ENCODE assay signal across 1 cellular context in the genomic region with DNA sequence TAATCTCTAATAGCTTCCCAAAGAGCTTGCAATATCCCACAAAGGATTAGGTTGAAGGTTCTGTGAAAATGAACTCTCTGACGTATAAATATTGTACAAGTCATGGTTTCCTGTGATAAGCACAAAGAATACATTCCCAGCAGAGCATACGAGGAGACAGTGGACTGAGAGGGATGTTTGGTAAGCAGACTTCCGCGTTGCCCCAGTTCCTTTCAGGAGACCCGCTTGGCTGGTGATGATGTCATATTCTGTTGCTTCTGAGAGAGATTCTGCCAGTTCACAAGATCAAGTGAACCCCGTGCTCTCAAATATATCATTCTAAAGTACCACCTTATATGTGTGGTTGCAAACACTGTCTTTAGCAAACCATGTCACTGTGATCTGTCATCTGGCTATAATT.
TF ChIP-seq lines count a peak whose summit lies in the region.

No MANE protein-coding gene starts in this region.

TF ChIP-seq in IMR-90, 13 proteins besides CTCF, POLR2A, EP300 and RAD21 (continued from another document):
- TF ChIP-seq, protein P1, sequence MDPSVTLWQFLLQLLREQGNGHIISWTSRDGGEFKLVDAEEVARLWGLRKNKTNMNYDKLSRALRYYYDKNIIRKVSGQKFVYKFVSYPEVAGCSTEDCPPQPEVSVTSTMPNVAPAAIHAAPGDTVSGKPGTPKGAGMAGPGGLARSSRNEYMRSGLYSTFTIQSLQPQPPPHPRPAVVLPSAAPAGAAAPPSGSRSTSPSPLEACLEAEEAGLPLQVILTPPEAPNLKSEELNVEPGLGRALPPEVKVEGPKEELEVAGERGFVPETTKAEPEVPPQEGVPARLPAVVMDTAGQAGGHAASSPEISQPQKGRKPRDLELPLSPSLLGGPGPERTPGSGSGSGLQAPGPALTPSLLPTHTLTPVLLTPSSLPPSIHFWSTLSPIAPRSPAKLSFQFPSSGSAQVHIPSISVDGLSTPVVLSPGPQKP (IDR thresholded peaks at IDR 0.05; ENCODE audit: borderline replicate concordance, low read depth, low read length): no peak
- TF ChIP-seq, protein P2, sequence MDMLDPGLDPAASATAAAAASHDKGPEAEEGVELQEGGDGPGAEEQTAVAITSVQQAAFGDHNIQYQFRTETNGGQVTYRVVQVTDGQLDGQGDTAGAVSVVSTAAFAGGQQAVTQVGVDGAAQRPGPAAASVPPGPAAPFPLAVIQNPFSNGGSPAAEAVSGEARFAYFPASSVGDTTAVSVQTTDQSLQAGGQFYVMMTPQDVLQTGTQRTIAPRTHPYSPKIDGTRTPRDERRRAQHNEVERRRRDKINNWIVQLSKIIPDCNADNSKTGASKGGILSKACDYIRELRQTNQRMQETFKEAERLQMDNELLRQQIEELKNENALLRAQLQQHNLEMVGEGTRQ (IDR thresholded peaks at IDR 0.05; ENCODE audit: low read depth, low read length): no peak
- no peak for TF ChIP-seq RFX5 (IDR thresholded peaks at IDR 0.05; ENCODE audit: low read depth, low read length)
- no peak for TF ChIP-seq CEBPB (IDR thresholded peaks at IDR 0.05; ENCODE audit: low read depth, low read length)
- TF ChIP-seq SMC3 (IDR thresholded peaks at IDR 0.05; ENCODE audit: low read depth, low read length): no peak
- TF ChIP-seq BHLHE40 (IDR thresholded peaks at IDR 0.05; ENCODE audit: low read depth, low read length): no peak
- no peak for TF ChIP-seq FOS (IDR thresholded peaks at IDR 0.05; ENCODE audit: low read depth, low read length)
- TF ChIP-seq RCOR1 (IDR thresholded peaks at IDR 0.05; ENCODE audit: insufficient replicate concordance, low read length): no peak
